In the genomic region with DNA sequence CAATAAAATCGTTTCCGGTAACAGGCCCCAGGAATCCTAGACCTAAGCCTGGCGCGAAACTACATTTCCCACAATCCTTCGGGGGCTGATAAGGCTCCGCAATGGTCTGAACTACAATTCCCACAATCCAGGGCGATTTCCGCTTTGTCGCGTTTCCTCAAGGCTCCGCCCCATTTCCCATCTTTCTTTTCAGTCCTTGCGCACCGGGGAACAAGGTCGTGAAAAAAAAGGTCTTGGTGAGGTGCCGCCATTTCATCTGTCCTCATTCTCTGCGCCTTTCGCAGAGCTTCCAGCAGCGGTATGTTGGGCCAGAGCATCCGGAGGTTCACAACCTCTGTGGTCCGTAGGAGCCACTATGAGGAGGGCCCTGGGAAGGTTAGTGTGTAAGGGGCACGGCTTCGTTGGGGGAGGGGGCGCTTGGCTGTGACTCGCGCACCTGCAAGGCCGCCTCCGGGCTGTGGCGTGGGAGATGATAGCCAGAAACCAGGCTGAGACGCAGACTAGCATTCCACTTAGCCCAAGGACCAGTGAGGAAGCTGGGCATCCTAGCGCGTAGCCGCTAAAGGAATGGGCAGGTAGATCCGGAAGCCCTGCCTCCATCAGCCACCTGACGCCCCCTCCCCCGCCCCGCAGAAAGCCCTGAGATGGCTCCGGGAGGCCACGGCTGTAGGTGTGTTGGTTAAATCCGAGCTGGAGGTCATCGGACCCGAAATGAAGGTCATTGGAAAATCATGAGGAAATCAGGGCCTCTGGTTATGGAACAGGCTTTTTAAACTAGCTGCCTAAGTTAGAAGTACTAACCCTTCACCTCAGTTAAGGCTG, we compare ENCODE assay signal across 8 cellular contexts. TPM values are rescaled to one million over a fixed set of nuclear protein-coding genes. Genes with fewer than 3 reads are reported as not detected.
DNase-seq lines count a peak whose midpoint lies in the region; ATAC-seq and TF ChIP-seq lines count a peak whose summit lies in the region.

A gene with protein sequence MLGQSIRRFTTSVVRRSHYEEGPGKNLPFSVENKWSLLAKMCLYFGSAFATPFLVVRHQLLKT (plus strand): TSS at position 186 of the 822 bp plus-strand sequence. CDS start 115 bp downstream, at position 301.

- TF ChIP-seq CTCF in KMS-11 (conservative IDR thresholded peaks at IDR 0.05; ENCODE audit: low read depth, low read length): no peak
- no peak for TF ChIP-seq CTCF in Peyer's patch (IDR thresholded peaks at IDR 0.05)

- H3K9ac ChIP-seq in KMS-11 (peak within 1 kb of the TSS; percentile 91), mucosa of stomach (ENCODE audit: low read length) (peak within 1 kb of the TSS; percentile 98)

- TF ChIP-seq POLR2A in Peyer's patch (IDR thresholded peaks at IDR 0.05): peak; percentile 84 to 92

- H4K20me1 ChIP-seq in KMS-11 (ENCODE audit: insufficient read depth): no peaks in the 10 kb centered on the region

- H3K4me2 ChIP-seq in KMS-11: peak within 1 kb of the TSS; percentile 89

- H2AFZ ChIP-seq in KMS-11 (ENCODE audit: low read depth): peak within 1 kb of the TSS; percentile 96

- 0 to 1% methylated on average over 41 of the region's 41 CpGs for WGBS in esophagus, 2 donors

- peak; percentile 100 for ATAC-seq in GM21737 (IDR thresholded peaks at IDR 0.05; ENCODE audit: unreplicated experiment)

- H3K27me3 ChIP-seq in KMS-11 (ENCODE audit: insufficient read depth, low read depth): no peaks in the 10 kb centered on the region
- H3K27me3 ChIP-seq in Peyer's patch: no peaks in the 10 kb centered on the region
- no peaks in the 10 kb centered on the region for H3K27me3 ChIP-seq in esophagus (ENCODE audit: control insufficient read depth in 1 of 2, insufficient read depth in 2 of 2, low read length in 2 of 2)
- no peaks in the 10 kb centered on the region for H3K27me3 ChIP-seq in mucosa of stomach (ENCODE audit: control insufficient read depth, insufficient read depth, low read length)

- no peaks in the 10 kb centered on the region for H3K9me3 ChIP-seq in Peyer's patch
- H3K9me3 ChIP-seq in esophagus (ENCODE audit: control insufficient read depth in 2 of 2, insufficient read depth in 1 of 2, low read depth in 1 of 2, low read length in 1 of 2): no peaks in the 10 kb centered on the region
- no peaks in the 10 kb centered on the region for H3K9me3 ChIP-seq in mucosa of stomach (ENCODE audit: control insufficient read depth, low read length)

- peaks cover 20% of the 10 kb centered on the region for H3K79me2 ChIP-seq in KMS-11 (ENCODE audit: insufficient read depth, low read depth)

- H3K4me1 ChIP-seq in KMS-11 (ENCODE audit: low read depth, poor library complexity, severe bottlenecking) (peaks cover 11% of the 10 kb centered on the region), Peyer's patch (peaks cover 0 to 10% (median 0%) of the 10 kb centered on the region in 4 donors), esophagus (ENCODE audit: control insufficient read depth in 2 of 2, insufficient read depth in 2 of 2, low read length in 1 of 2) (no peaks in the 10 kb centered on the region), mucosa of stomach (ENCODE audit: control insufficient read depth, insufficient read depth, low read length) (no peaks in the 10 kb centered on the region)

- DNase-seq in DMS53 treated with DMSO at 0.1 percent for 48 hours (lab: John Stamatoyannopoulos, UW; ENCODE audit: unreplicated experiment) (peak; percentile 96), Peyer's patch (peak; percentile 85 to 98 (median 94))
- peak; percentile 90 to 91 for DNase-seq in activated T-cell treated with anti-CD3 and anti-CD28 coated beads, Interleukin-2, amount 50 U/mL, for 48 hours
- DNase-seq in stimulated activated CD8-positive, alpha-beta memory T cell treated with anti-CD3 and anti-CD28 coated beads, Interleukin-7, amount 100 ng/mL, for 1 hour (ENCODE audit: low read depth in 2 of 2): peak; percentile 79 to 81

- H3K27ac ChIP-seq in KMS-11 (peak within 1 kb of the TSS; percentile 77), Peyer's patch (peak within 1 kb of the TSS; percentile 84 to 94 (median 88)), esophagus (ENCODE audit: low read depth in 2 of 2, low read length in 1 of 2) (peak within 1 kb of the TSS; percentile 78 to 94)

- H3K4me3 ChIP-seq in KMS-11 (IDR thresholded peaks at IDR 0.05; ENCODE audit: insufficient read depth, low read depth, low read length) (no peak within 1 kb of the TSS), Peyer's patch (peak within 1 kb of the TSS; percentile 67 to 97 (median 84)), esophagus (ENCODE audit: low read depth in 1 of 2, low read length in 2 of 2) (peak within 1 kb of the TSS; percentile 77 to 97), mucosa of stomach (ENCODE audit: low read length) (peak within 1 kb of the TSS; percentile 99)

- H3K36me3 ChIP-seq in KMS-11 (ENCODE audit: insufficient read depth) (peaks cover 13% of the 10 kb centered on the region), Peyer's patch (peaks cover 0 to 34% (median 0%) of the 10 kb centered on the region in 3 donors), esophagus (ENCODE audit: control insufficient read depth in 2 of 2, insufficient read depth in 2 of 2, low read length in 1 of 2) (no peaks in the 10 kb centered on the region), mucosa of stomach (ENCODE audit: control insufficient read depth, insufficient read depth, low read length) (no peaks in the 10 kb centered on the region)

RNA-seq across cellular contexts. Expression of the gene that starts here (rescaled TPM):
- total RNA-seq in Peyer's patch: 100 to 1,000 TPM; 261 to 650 (median 538) TPM
- 100 to 1,000 TPM; 503 to 843 TPM for polyA plus RNA-seq in esophagus
